Comparison of ENCODE assay signal across 1 cellular context in the genomic region with DNA sequence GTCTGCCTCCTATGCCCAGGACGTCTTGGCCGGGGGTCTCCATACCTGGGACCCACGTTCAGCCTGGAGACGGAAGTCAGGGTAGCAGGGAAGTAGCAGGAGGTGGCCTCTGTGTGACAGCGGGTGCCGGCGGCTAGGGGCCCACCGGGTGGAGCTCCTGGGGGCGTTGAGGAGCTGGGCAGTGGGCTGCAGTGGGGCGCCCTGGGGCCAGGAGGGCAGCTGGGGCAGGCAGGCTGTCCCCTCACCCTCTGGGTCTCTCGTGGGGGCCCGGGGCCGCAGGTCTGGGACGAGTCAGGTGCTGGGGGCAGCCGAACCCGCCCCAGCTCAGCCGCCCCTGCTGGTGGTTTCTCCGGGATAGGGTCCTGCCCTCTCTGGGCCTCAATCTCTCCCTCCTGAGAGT.
TF ChIP-seq lines count a peak whose summit lies in the region.

No MANE protein-coding gene starts in this region.

TF ChIP-seq in H1, 55 proteins besides CTCF, POLR2A, EP300 and RAD21:
- TF ChIP-seq NANOG (IDR thresholded peaks at IDR 0.05; ENCODE audit: insufficient read depth, low read depth, low read length, poor library complexity, severe bottlenecking) (no peak), RNF2 (IDR thresholded peaks at IDR 0.05; ENCODE audit: borderline replicate concordance, low read depth, low read length, missing control alignments, poor library complexity, severe bottlenecking) (no peak), EGR1 (IDR thresholded peaks at IDR 0.05; ENCODE audit: borderline replicate concordance, low read depth, low read length) (no peak), KDM4A (IDR thresholded peaks at IDR 0.05; ENCODE audit: low read depth, low read length, severe bottlenecking) (no peak), KDM5A (IDR thresholded peaks at IDR 0.05; ENCODE audit: low read length) (no peak), HDAC2 (IDR thresholded peaks at IDR 0.05; ENCODE audit: borderline replicate concordance in 1 of 2, low read depth in 2 of 2, low read length in 2 of 2) (no peak), SP1 (IDR thresholded peaks at IDR 0.05; ENCODE audit: low read depth, low read length) (no peak), SAP30 (IDR thresholded peaks at IDR 0.05; ENCODE audit: insufficient read depth, insufficient replicate concordance, low read length) (no peak), CEBPB (IDR thresholded peaks at IDR 0.05; ENCODE audit: low read depth, low read length) (no peak), SIX5 (IDR thresholded peaks at IDR 0.05; ENCODE audit: low read depth, low read length) (no peak), JUND (IDR thresholded peaks at IDR 0.05; ENCODE audit: low read length) (no peak)
- TF ChIP-seq, protein P1, sequence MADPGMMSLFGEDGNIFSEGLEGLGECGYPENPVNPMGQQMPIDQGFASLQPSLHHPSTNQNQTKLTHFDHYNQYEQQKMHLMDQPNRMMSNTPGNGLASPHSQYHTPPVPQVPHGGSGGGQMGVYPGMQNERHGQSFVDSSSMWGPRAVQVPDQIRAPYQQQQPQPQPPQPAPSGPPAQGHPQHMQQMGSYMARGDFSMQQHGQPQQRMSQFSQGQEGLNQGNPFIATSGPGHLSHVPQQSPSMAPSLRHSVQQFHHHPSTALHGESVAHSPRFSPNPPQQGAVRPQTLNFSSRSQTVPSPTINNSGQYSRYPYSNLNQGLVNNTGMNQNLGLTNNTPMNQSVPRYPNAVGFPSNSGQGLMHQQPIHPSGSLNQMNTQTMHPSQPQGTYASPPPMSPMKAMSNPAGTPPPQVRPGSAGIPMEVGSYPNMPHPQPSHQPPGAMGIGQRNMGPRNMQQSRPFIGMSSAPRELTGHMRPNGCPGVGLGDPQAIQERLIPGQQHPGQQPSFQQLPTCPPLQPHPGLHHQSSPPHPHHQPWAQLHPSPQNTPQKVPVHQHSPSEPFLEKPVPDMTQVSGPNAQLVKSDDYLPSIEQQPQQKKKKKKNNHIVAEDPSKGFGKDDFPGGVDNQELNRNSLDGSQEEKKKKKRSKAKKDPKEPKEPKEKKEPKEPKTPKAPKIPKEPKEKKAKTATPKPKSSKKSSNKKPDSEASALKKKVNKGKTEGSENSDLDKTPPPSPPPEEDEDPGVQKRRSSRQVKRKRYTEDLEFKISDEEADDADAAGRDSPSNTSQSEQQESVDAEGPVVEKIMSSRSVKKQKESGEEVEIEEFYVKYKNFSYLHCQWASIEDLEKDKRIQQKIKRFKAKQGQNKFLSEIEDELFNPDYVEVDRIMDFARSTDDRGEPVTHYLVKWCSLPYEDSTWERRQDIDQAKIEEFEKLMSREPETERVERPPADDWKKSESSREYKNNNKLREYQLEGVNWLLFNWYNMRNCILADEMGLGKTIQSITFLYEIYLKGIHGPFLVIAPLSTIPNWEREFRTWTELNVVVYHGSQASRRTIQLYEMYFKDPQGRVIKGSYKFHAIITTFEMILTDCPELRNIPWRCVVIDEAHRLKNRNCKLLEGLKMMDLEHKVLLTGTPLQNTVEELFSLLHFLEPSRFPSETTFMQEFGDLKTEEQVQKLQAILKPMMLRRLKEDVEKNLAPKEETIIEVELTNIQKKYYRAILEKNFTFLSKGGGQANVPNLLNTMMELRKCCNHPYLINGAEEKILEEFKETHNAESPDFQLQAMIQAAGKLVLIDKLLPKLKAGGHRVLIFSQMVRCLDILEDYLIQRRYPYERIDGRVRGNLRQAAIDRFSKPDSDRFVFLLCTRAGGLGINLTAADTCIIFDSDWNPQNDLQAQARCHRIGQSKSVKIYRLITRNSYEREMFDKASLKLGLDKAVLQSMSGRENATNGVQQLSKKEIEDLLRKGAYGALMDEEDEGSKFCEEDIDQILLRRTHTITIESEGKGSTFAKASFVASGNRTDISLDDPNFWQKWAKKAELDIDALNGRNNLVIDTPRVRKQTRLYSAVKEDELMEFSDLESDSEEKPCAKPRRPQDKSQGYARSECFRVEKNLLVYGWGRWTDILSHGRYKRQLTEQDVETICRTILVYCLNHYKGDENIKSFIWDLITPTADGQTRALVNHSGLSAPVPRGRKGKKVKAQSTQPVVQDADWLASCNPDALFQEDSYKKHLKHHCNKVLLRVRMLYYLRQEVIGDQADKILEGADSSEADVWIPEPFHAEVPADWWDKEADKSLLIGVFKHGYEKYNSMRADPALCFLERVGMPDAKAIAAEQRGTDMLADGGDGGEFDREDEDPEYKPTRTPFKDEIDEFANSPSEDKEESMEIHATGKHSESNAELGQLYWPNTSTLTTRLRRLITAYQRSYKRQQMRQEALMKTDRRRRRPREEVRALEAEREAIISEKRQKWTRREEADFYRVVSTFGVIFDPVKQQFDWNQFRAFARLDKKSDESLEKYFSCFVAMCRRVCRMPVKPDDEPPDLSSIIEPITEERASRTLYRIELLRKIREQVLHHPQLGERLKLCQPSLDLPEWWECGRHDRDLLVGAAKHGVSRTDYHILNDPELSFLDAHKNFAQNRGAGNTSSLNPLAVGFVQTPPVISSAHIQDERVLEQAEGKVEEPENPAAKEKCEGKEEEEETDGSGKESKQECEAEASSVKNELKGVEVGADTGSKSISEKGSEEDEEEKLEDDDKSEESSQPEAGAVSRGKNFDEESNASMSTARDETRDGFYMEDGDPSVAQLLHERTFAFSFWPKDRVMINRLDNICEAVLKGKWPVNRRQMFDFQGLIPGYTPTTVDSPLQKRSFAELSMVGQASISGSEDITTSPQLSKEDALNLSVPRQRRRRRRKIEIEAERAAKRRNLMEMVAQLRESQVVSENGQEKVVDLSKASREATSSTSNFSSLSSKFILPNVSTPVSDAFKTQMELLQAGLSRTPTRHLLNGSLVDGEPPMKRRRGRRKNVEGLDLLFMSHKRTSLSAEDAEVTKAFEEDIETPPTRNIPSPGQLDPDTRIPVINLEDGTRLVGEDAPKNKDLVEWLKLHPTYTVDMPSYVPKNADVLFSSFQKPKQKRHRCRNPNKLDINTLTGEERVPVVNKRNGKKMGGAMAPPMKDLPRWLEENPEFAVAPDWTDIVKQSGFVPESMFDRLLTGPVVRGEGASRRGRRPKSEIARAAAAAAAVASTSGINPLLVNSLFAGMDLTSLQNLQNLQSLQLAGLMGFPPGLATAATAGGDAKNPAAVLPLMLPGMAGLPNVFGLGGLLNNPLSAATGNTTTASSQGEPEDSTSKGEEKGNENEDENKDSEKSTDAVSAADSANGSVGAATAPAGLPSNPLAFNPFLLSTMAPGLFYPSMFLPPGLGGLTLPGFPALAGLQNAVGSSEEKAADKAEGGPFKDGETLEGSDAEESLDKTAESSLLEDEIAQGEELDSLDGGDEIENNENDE (IDR thresholded peaks at IDR 0.05; ENCODE audit: insufficient replicate concordance, low read length) = no peak
- TF ChIP-seq, protein P2, sequence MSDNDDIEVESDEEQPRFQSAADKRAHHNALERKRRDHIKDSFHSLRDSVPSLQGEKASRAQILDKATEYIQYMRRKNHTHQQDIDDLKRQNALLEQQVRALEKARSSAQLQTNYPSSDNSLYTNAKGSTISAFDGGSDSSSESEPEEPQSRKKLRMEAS (IDR thresholded peaks at IDR 0.05) = no peak
